12 cellular contexts compared by ENCODE assay signal in the genomic region with DNA sequence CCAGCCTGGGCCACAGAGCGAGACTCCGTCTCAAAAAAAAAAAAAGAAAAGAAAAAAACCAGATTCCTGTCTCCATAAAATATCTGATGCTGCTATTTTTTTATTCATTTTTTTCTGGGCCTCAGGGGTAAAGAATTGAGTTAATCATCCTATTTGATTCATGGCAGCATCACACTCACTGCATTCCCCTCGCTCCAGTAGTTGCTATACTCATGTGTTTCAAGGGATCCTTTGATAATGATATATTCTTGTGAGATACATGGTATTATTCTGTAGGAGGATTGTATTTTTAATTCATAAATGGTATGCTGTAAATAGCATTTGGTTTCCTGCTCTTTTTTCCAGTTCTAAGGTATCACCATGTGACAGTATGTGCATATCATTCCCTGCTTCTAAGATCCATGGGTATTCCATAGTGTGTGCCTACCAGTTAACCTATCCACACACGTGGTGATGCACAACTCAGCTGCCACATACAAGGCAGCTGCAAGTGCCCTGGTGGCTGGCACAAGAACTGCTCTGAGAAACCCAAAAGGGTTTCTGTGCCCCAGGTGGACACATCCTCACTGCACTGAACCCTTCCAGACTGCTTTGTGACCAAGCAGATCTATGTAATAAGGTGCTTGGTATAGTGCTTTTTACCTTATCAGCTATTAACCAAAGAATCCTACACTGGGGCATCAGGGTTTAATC.
DNase-seq lines count a peak whose midpoint lies in the region; ATAC-seq and TF ChIP-seq lines count a peak whose summit lies in the region.
"Had no signal": no experiment of that assay in that cellular context is flagged by ENCODE, and none has a peak within 500 bp of the region (broad histone marks: within the 10 kb centered on the region; RNA-seq: fewer than 3 reads in every experiment).

No MANE protein-coding gene starts in this region.

- H3K9me3 Mint-ChIP-seq in naive B cell: peaks cover 0 to 12% (median 0%) of the 10 kb centered on the region in 7 donors

- CTCF ChIA-PET in mammary epithelial cell (lab: Charles Lee; ENCODE audit: low non-redundant PET): interaction anchor here (0.7 kb wide), 1 partner anchor 144 kb away, joined by 5 read pairs; no protein-coding TSS in a partner anchor

- intact Hi-C loops in mammary epithelial cell (cut with micrococcal nuclease): no loop called here

- WGBS in mammary epithelial cell (ENCODE audit: low coverage, missing lambda C conversion rate): 84% methylated on average over 4 of the region's 4 CpGs

- no peak overlapping the region for H2AFZ ChIP-seq in mammary epithelial cell (ENCODE audit: low read depth, low read length)

- peak; percentile 27 for DNase-seq in COLO668 (lab: John Stamatoyannopoulos, UW; ENCODE audit: unreplicated experiment)
- DNase-seq in mammary epithelial cell: no peak
- DNase-seq in naive B cell: no peak
- no peak for DNase-seq in amygdala (lab: John Stamatoyannopoulos, UW)
- no peak for DNase-seq in NK-92 (lab: John Stamatoyannopoulos, UW; ENCODE audit: unreplicated experiment)
- DNase-seq in hypothalamus (lab: John Stamatoyannopoulos, UW): no peak
- DNase-seq: amniotic stem cell; NCI-H1048; stimulated activated CD4-positive, alpha-beta T cell treated with anti-CD3 and anti-CD28 coated beads, Interleukin-12 subunit alpha, Interleukin-12 subunit beta, amount 100 ng/mL, for 4 hours; thyroid gland had no signal

- H3K4me3 ChIP-seq in mammary epithelial cell (replicated peaks in 1 of 3; ENCODE audit: insufficient read depth in 1 of 3, low read depth in 2 of 3, low read length in 3 of 3): no peak overlapping the region
- H3K4me3 ChIP-seq: thyroid gland had no signal

- no peak for TF ChIP-seq EP300 in Ishikawa (IDR thresholded peaks at IDR 0.05; ENCODE audit: borderline replicate concordance)

- in situ Hi-C loops in mammary epithelial cell (cut with MboI; ENCODE audit: low sequenced_read_pairs in 2 of 2): no loop called here

- H3K27ac ChIP-seq in mammary epithelial cell (ENCODE audit: insufficient read depth, low read depth, low read length): no peak overlapping the region
- H3K27ac ChIP-seq: thyroid gland had no signal

- no peak overlapping the region for H3K9ac ChIP-seq in mammary epithelial cell (ENCODE audit: insufficient read depth, low read length)

- peak overlapping the region in 1 of 6 donors; percentile 70 for H3K27ac Mint-ChIP-seq in naive B cell

- no peaks in the 10 kb centered on the region for H3K4me1 ChIP-seq in mammary epithelial cell (ENCODE audit: insufficient read depth, low read length)
- H3K4me1 ChIP-seq: thyroid gland had no signal

- H3K79me2 ChIP-seq in mammary epithelial cell (ENCODE audit: insufficient read depth, low read length): no peaks in the 10 kb centered on the region

- H3K4me3 Mint-ChIP-seq in naive B cell: no peak overlapping the region

- H3K27me3 Mint-ChIP-seq in naive B cell: no peaks in the 10 kb centered on the region

- peaks cover 9 to 15% (median 15%) of the 10 kb centered on the region in 3 donors for H3K4me1 Mint-ChIP-seq in naive B cell

- dilution Hi-C loops in mammary epithelial cell (cut with HindIII; ENCODE audit: low sequenced_read_pairs): no loop called here

- no peaks in the 10 kb centered on the region for H3K27me3 ChIP-seq in mammary epithelial cell (ENCODE audit: insufficient read depth, low read length)
- H3K27me3 ChIP-seq: thyroid gland had no signal

- H3K4me2 ChIP-seq in mammary epithelial cell (ENCODE audit: insufficient read depth, low read depth, low read length): no peak overlapping the region

- H3K36me3 ChIP-seq in mammary epithelial cell (ENCODE audit: insufficient read depth, low read length): no peaks in the 10 kb centered on the region
- H3K36me3 ChIP-seq: thyroid gland had no signal

- H3K9me3 ChIP-seq in mammary epithelial cell (replicated peaks; ENCODE audit: insufficient read depth, low read length): no peaks in the 10 kb centered on the region
- H3K9me3 ChIP-seq: thyroid gland had no signal

- H3K36me3 Mint-ChIP-seq in naive B cell: no peaks in the 10 kb centered on the region

- TF ChIP-seq RAD21 in Ishikawa (IDR thresholded peaks at IDR 0.05; ENCODE audit: low read depth): peak; percentile 25; the same call in 1 of the 2 replicates

- no peaks in the 10 kb centered on the region for H4K20me1 ChIP-seq in mammary epithelial cell (ENCODE audit: insufficient read depth, low read length)

- no TSS peak for BruUV-seq in mammary epithelial cell (replicated peaks; lab: Mats Ljungman, UMichigan)

- peak; percentile 51 to 54 for TF ChIP-seq CTCF in mammary epithelial cell (conservative IDR thresholded peaks at IDR 0.05 in 1 of 2, IDR thresholded peaks at IDR 0.05 in 1 of 2; ENCODE audit: extremely low read depth in 1 of 2, insufficient read depth in 1 of 2, low read depth in 1 of 2, low read length in 2 of 2)

- ATAC-seq in naive B cell (ENCODE audit: low read depth in 2 of 2) (peak; percentile 57 to 67), HG03097 (IDR thresholded peaks at IDR 0.05; ENCODE audit: low FRiP score, unreplicated experiment) (no peak)

TF ChIP-seq in Ishikawa, 13 proteins besides CTCF, POLR2A, EP300 and RAD21:
- no peak for TF ChIP-seq NFIC (IDR thresholded peaks at IDR 0.05)
- TF ChIP-seq, protein P1, sequence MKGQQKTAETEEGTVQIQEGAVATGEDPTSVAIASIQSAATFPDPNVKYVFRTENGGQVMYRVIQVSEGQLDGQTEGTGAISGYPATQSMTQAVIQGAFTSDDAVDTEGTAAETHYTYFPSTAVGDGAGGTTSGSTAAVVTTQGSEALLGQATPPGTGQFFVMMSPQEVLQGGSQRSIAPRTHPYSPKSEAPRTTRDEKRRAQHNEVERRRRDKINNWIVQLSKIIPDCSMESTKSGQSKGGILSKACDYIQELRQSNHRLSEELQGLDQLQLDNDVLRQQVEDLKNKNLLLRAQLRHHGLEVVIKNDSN (IDR thresholded peaks at IDR 0.05): no peak
- no peak for TF ChIP-seq TCF12 (IDR thresholded peaks at IDR 0.05; ENCODE audit: low read depth)
- no peak for TF ChIP-seq ZBTB7A (IDR thresholded peaks at IDR 0.05; ENCODE audit: low read depth)
